Comparison of ENCODE assay signal across 8 cellular contexts in the genomic region with DNA sequence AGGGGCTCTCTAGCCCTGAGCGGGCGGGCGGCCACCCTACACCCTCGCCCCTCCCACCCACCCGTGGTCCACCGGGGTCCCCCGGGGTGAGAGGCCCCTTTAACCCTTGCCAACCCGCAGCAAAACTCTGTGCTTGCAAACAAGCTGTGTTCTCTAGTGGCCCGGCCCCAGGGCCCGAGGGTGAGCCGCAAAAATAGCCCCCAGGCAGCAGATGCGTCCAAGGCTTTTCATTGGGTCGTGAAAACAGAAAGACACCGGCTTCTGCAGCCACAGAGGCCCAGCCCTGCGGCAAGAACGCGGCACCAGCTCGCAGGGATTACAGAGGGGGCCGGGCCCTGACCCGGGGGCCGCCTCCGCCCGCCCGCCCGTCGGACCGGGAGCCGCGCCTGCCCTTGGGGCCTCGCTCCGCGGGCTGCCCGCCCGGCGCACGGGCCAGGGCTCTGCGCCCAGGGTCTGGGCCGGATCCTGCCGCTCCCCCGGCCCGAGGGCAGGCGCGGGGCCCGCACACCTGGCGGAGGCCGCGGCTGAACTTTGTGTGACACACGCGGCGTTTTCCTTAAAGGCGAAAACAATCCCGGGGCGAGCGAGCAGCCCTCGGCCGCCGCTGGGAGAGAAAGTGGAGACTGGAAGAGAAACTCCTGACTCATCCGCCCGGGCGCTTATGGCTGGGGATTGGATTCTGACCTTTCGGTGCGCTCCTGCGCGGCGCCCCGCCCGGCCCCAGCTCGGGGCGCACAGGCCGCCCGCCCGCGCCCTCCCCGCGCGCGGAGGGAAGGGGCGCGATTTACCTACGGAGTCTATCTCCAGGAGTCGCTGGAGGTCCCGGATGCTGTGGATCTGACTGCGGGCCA. TPM values are rescaled to one million over a fixed set of nuclear protein-coding genes. Genes with fewer than 3 reads are reported as not detected.
DNase-seq lines count a peak whose midpoint lies in the region; ATAC-seq and TF ChIP-seq lines count a peak whose summit lies in the region.

No MANE protein-coding gene starts in this region.

- WGBS in adrenal gland, 4 donors: 2 to 15% (median 4%) methylated on average over 21 to 83 of the region's 83 CpGs
- WGBS in spleen, 5 donors: 3 to 9% (median 4%) methylated on average over 23 to 83 of the region's 83 CpGs

- H3K4me3 ChIP-seq in adrenal gland (peak overlapping the region in 2 of 4 donors; percentile 35 to 66), iPS-11a (ENCODE audit: low read depth, low read length) (peak overlapping the region; percentile 70), spleen (peak overlapping the region; percentile 27 to 85 (median 66))

- H3K27ac ChIP-seq in adrenal gland (peak overlapping the region in 3 of 5 donors; percentile 63 to 94 (median 87)), spleen (peak overlapping the region in 7 of 8 donors; percentile 19 to 90 (median 88))

- TF ChIP-seq CTCF in adrenal gland (IDR thresholded peaks at IDR 0.05) (peak in 1 of 6 experiments; percentile 3), spleen (IDR thresholded peaks at IDR 0.05 in 8 of 11, conservative IDR thresholded peaks at IDR 0.05 in 3 of 11) (no peak)

- H3K27me3 Mint-ChIP-seq in activated CD4-positive, alpha-beta T cell treated with anti-CD3 and anti-CD28 coated beads for 36 hours: peaks cover 26% of the 10 kb centered on the region
- peaks cover 21% of the 10 kb centered on the region for H3K27me3 Mint-ChIP-seq in T-helper 17 cell
- H3K27me3 Mint-ChIP-seq in stimulated activated memory B cell treated with anti-CD40 and anti-IgM and Interleukin-4, amounts not matched to agents 10 μg/mL and 1 μg/mL and 100 μg/mL, for 72 hours: peaks cover 43% of the 10 kb centered on the region

- H3K9me3 ChIP-seq in adrenal gland (replicated peaks in 1 of 3) (no peaks in the 10 kb centered on the region), spleen (no peaks in the 10 kb centered on the region), T-helper 17 cell (ENCODE audit: control insufficient read depth, low read length, poor library complexity, severe bottlenecking) (no peaks in the 10 kb centered on the region)

- ATAC-seq in activated CD4-positive, alpha-beta T cell treated with anti-CD3 and anti-CD28 coated beads for 36 hours: peak; percentile 8
- ATAC-seq in T-helper 17 cell: no peak
- ATAC-seq in stimulated activated memory B cell treated with anti-CD40 and anti-IgM and Interleukin-4, amounts not matched to agents 10 μg/mL and 1 μg/mL and 100 μg/mL, for 72 hours: no peak
- ATAC-seq in HG02588 (IDR thresholded peaks at IDR 0.05; ENCODE audit: unreplicated experiment): no peak

- no peaks in the 10 kb centered on the region for H3K36me3 Mint-ChIP-seq in activated CD4-positive, alpha-beta T cell treated with anti-CD3 and anti-CD28 coated beads for 36 hours (ENCODE audit: low read depth)
- H3K36me3 Mint-ChIP-seq in T-helper 17 cell (ENCODE audit: low read depth): no peaks in the 10 kb centered on the region
- no peaks in the 10 kb centered on the region for H3K36me3 Mint-ChIP-seq in stimulated activated memory B cell treated with anti-CD40 and anti-IgM and Interleukin-4, amounts not matched to agents 10 μg/mL and 1 μg/mL and 100 μg/mL, for 72 hours

- peak; percentile 66 for DNase-seq in activated CD4-positive, alpha-beta T cell treated with anti-CD3 and anti-CD28 coated beads for 36 hours
- DNase-seq in activated CD4-positive, alpha-beta T cell treated with anti-CD3 and anti-CD28 coated beads for 1 hour: no peak
- DNase-seq in adrenal gland (peak; percentile 68 to 81 (median 76)), spleen (no peak), T-helper 17 cell (no peak)

- H3K27me3 ChIP-seq in adrenal gland (peaks cover 14% of the 10 kb centered on the region), spleen (replicated peaks in 1 of 7) (peaks cover 0 to 70% (median 50%) of the 10 kb centered on the region in 7 donors)

- no peak overlapping the region for H3K4me3 Mint-ChIP-seq in activated CD4-positive, alpha-beta T cell treated with anti-CD3 and anti-CD28 coated beads for 36 hours
- H3K4me3 Mint-ChIP-seq in T-helper 17 cell: no peak overlapping the region
- no peak overlapping the region for H3K4me3 Mint-ChIP-seq in stimulated activated memory B cell treated with anti-CD40 and anti-IgM and Interleukin-4, amounts not matched to agents 10 μg/mL and 1 μg/mL and 100 μg/mL, for 72 hours

- intact Hi-C loops in activated CD4-positive, alpha-beta T cell treated with anti-CD3 and anti-CD28 coated beads for 36 hours (cut with DNase I, micrococcal nuclease): loop anchor here (5.0 kb wide), 3 partner anchors 85 to 185 kb away; no protein-coding TSS in a partner anchor
- intact Hi-C loops in adrenal gland (cut with DNase I) (loop anchor here (5.0 to 10.0 kb wide), 2 partner anchors 208 to 210 kb away; a partner anchor contains a TSS), spleen (cut with DNase I; ENCODE audit: low total_unique reads) (loop anchor here (5.0 kb wide), 1 partner anchor 185 kb away; no protein-coding TSS in a partner anchor)

- peak in 1 of 2 donors; percentile 62 for TF ChIP-seq POLR2A in adrenal gland (IDR thresholded peaks at IDR 0.05)
- no peak for TF ChIP-seq POLR2A in spleen (IDR thresholded peaks at IDR 0.05)

- H3K4me1 ChIP-seq in adrenal gland (replicated peaks in 1 of 2): peaks cover 23 to 26% of the 10 kb centered on the region in 2 donors
- peaks cover 14 to 87% (median 64%) of the 10 kb centered on the region in 6 donors for H3K4me1 ChIP-seq in spleen

- POLR2A ChIA-PET in activated CD4-positive, alpha-beta T cell treated with anti-CD3 and anti-CD28 coated beads for 36 hours (lab: Charles Lee): no interaction called here

- no peaks in the 10 kb centered on the region for H3K36me3 ChIP-seq in adrenal gland (replicated peaks in 1 of 2)
- peaks cover 0 to 21% (median 0%) of the 10 kb centered on the region in 6 donors for H3K36me3 ChIP-seq in spleen

- H3K4me1 Mint-ChIP-seq in activated CD4-positive, alpha-beta T cell treated with anti-CD3 and anti-CD28 coated beads for 36 hours: peaks cover 17% of the 10 kb centered on the region
- H3K4me1 Mint-ChIP-seq in T-helper 17 cell: peaks cover 9% of the 10 kb centered on the region
- H3K4me1 Mint-ChIP-seq in stimulated activated memory B cell treated with anti-CD40 and anti-IgM and Interleukin-4, amounts not matched to agents 10 μg/mL and 1 μg/mL and 100 μg/mL, for 72 hours: peaks cover 15% of the 10 kb centered on the region

- H3K9me3 Mint-ChIP-seq in activated CD4-positive, alpha-beta T cell treated with anti-CD3 and anti-CD28 coated beads for 36 hours (ENCODE audit: low read depth): no peaks in the 10 kb centered on the region
- H3K9me3 Mint-ChIP-seq in stimulated activated memory B cell treated with anti-CD40 and anti-IgM and Interleukin-4, amounts not matched to agents 10 μg/mL and 1 μg/mL and 100 μg/mL, for 72 hours: no peaks in the 10 kb centered on the region

- CTCF ChIA-PET in activated CD4-positive, alpha-beta T cell treated with anti-CD3 and anti-CD28 coated beads for 36 hours (lab: Charles Lee): no interaction called here

- H3K27ac Mint-ChIP-seq in activated CD4-positive, alpha-beta T cell treated with anti-CD3 and anti-CD28 coated beads for 36 hours: no peak overlapping the region
- H3K27ac Mint-ChIP-seq in T-helper 17 cell: no peak overlapping the region
- H3K27ac Mint-ChIP-seq in stimulated activated memory B cell treated with anti-CD40 and anti-IgM and Interleukin-4, amounts not matched to agents 10 μg/mL and 1 μg/mL and 100 μg/mL, for 72 hours: no peak overlapping the region

RNA-seq across cellular contexts. Expression of a gene that starts 2.8 kb away (rescaled TPM):
- total RNA-seq in activated CD4-positive, alpha-beta T cell treated with anti-CD3 and anti-CD28 coated beads for 36 hours: 1 to 10 TPM; 5.2 to 5.3 TPM
- total RNA-seq in adrenal gland: 10 to 100 TPM; 10.7 to 28.6 (median 14.2) TPM
- polyA plus RNA-seq in adrenal gland: 10 to 100 TPM in 2 of 3 donors, 1 to 10 TPM in 1; 6.2 to 20.8 (median 11.8) TPM
- 10 to 100 TPM; 16.1 to 49.5 (median 24.5) TPM for total RNA-seq in spleen
- polyA plus RNA-seq in spleen: 10 to 100 TPM in 1 of 3 donors, 1 to 10 TPM in 2; 6.1 to 16.8 (median 9.9) TPM
- total RNA-seq in T-helper 17 cell: 10 to 100 TPM in 1 of 2 donors, 1 to 10 TPM in 1; 2.0 to 20.2 TPM

Comparison
In these comparisons a context has a peak if more than half of its experiments do, and no peak if none do; other contexts are left out.
1. DNase-seq: peak in activated CD4-positive, alpha-beta T cell treated with anti-CD3 and anti-CD28 coated beads for 36 hours (single experiment) and adrenal gland (7 of 7); none in activated CD4-positive, alpha-beta T cell treated with anti-CD3 and anti-CD28 coated beads for 1 hour (single experiment), spleen (single experiment) and T-helper 17 cell (0 of 3).